Comparison of ENCODE assay signal across 8 cellular contexts in the genomic region with DNA sequence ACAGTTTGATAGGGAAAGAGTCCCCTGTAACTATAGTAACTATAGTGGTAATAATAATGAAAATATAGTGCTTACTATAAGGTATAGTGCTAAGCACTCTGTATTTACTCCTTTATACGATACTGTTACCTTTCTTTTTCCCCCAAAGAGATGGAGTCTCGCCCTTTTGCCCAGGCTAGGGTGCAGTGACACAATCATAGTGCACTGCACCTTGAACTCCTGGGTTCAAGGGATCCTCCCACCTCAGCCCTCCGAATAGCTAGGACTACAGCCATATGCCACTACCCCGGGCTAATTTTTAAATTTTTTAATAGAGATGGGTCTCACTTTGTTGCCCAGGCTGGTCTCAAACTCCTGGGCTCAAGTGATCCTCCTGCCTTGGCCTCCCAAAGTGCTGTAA.
"Had no signal": no experiment of that assay in that cellular context is flagged by ENCODE, and none has a peak within 500 bp of the region (broad histone marks: within the 10 kb centered on the region; RNA-seq: fewer than 3 reads in every experiment).

No MANE protein-coding gene starts in this region.

- H3K9me3 Mint-ChIP-seq: GM23338, H9 had no signal

- H2AFZ ChIP-seq: GM23338 had no signal

- FAIRE-seq: H1, H54, HTR-8/SVneo, K562 had no signal

- H3K27ac Mint-ChIP-seq: GM23338, H9 had no signal

- H3K4me3 ChIP-seq: GM23338, K562 had no signal

- H3K4me3 Mint-ChIP-seq: GM23338, H9 had no signal

- ATAC-seq: GM23338, K562 had no signal

- DNase-seq: H9, HCEC 1CT, KG1 had no signal

- H3K4me2 ChIP-seq: GM23338 had no signal
